ENCODE assay signal across 37 cellular contexts in the genomic region with DNA sequence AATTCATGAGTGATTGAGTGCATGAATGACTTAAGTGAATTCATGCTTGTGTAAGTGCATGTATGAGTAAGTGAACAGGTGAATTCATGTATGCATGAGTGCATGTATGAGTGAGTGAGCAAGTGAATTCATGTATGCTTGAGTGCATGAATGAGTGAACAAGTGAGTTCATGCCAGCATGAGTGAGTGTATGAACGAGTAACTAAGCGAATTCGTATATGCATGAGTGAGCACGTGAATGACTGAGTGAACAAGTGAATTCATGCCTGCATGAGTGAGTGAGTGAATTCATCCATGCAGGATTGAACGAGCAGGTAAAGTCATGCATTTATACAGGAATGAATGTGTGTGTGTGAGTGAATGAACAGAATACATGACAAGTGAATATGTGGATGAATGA.
DNase-seq lines count a peak whose midpoint lies in the region; ATAC-seq, FAIRE-seq and TF ChIP-seq lines count a peak whose summit lies in the region.
"Had no signal": no experiment of that assay in that cellular context is flagged by ENCODE, and none has a peak within 500 bp of the region (broad histone marks: within the 10 kb centered on the region; RNA-seq: fewer than 3 reads in every experiment).

No MANE protein-coding gene starts in this region.

- H3K36me3 Mint-ChIP-seq in progenitor cell of endocrine pancreas (ENCODE audit: insufficient read depth) = no peaks in the 10 kb centered on the region
- H3K36me3 Mint-ChIP-seq: CD14-positive monocyte; CD4-positive, alpha-beta memory T cell; CD4-positive, CD25-positive, alpha-beta regulatory T cell; CD8-positive, alpha-beta memory T cell; CD8-positive, alpha-beta T cell had no signal

- H3K4me3 ChIP-seq in bronchial epithelial cell (ENCODE audit: low read depth, low read length) (no peak overlapping the region), epithelial cell of esophagus (ENCODE audit: low read length) (no peak overlapping the region)
- H3K4me3 ChIP-seq: BLaER1; BLaER1 treated with 17β-estradiol and CSF1 and Interleukin-3, amounts not matched to agents 10 nM and 100 nM had no signal

- DNase-seq in bronchial epithelial cell (ENCODE audit: low read depth) (peak; percentile 71), epithelial cell of esophagus (ENCODE audit: low read depth) (peak; percentile 64), epithelial cell of prostate (ENCODE audit: low read depth, low spot score) (peak; percentile 16), foreskin keratinocyte (peak; percentile 22 to 44), progenitor cell of endocrine pancreas (ENCODE audit: low spot score, unreplicated experiment) (no peak)
- no peak for DNase-seq in activated naive CD4-positive, alpha-beta T cell treated with anti-CD3 and anti-CD28 coated beads, Interleukin-2, amount 50 U/mL, for 16 hours
- DNase-seq: 8988T; ACHN; AML-193; BE2C; C1 segment of cervical spinal cord; Caco-2; Calu3; CD4-positive, alpha-beta memory T cell; CD4-positive, alpha-beta T cell; CD4-positive, CD25-positive, alpha-beta regulatory T cell; CD8-positive, alpha-beta memory T cell; CD8-positive, alpha-beta T cell; COR-L47; DMS 273 treated with DMSO at 0.1 percent for 48 hours; DMS153; DMS53; DMS79; DMS79 treated with DMSO at 0.1 percent for 48 hours; DND-41; EL had no signal

- no peak for FAIRE-seq in bronchial epithelial cell (lab: Jason Lieb, UNC)
- FAIRE-seq: A204.1, A549, D721Med had no signal

- no peak overlapping the region for H3K4me3 Mint-ChIP-seq in progenitor cell of endocrine pancreas (ENCODE audit: low read depth)
- H3K4me3 Mint-ChIP-seq: B cell; CD4-positive, alpha-beta memory T cell; CD4-positive, alpha-beta T cell; CD4-positive, CD25-positive, alpha-beta regulatory T cell had no signal

- no peaks in the 10 kb centered on the region for H3K4me1 Mint-ChIP-seq in progenitor cell of endocrine pancreas (ENCODE audit: low read depth)
- H3K4me1 Mint-ChIP-seq: B cell; CD14-positive monocyte; CD4-positive, CD25-positive, alpha-beta regulatory T cell had no signal

- no peaks in the 10 kb centered on the region for H3K9me3 Mint-ChIP-seq in progenitor cell of endocrine pancreas (ENCODE audit: low read depth)
- H3K9me3 Mint-ChIP-seq: CD4-positive, alpha-beta memory T cell; CD4-positive, alpha-beta T cell; CD4-positive, CD25-positive, alpha-beta regulatory T cell; CD8-positive, alpha-beta memory T cell; CD8-positive, alpha-beta T cell had no signal

- H3K27ac ChIP-seq in epithelial cell of prostate (no peak overlapping the region), foreskin keratinocyte (no peak overlapping the region)
- H3K27ac ChIP-seq: 22Rv1; A549; BLaER1; BLaER1 treated with 17β-estradiol and CSF1 and Interleukin-3, amounts not matched to agents 10 nM and 100 nM; C4-2B had no signal

- ATAC-seq in foreskin keratinocyte (peak; percentile 18), HG03520 (IDR thresholded peaks at IDR 0.05; ENCODE audit: unreplicated experiment) (no peak)
- no peak for ATAC-seq in activated CD4-positive, CD25-positive, alpha-beta regulatory T cell treated with anti-CD3 and anti-CD28 coated beads, Interleukin-2, amount 50 U/mL, for 24 hours
- ATAC-seq: CD8-positive, alpha-beta T cell had no signal

- H3K27me3 ChIP-seq in bronchial epithelial cell (ENCODE audit: control insufficient read depth, insufficient read depth, low read length) = no peaks in the 10 kb centered on the region
- H3K27me3 ChIP-seq in foreskin keratinocyte = no peaks in the 10 kb centered on the region
- H3K27me3 ChIP-seq: BE2C; BLaER1; BLaER1 treated with 17β-estradiol and CSF1 and Interleukin-3, amounts not matched to agents 10 nM and 100 nM had no signal

- H3K4me1 ChIP-seq in foreskin keratinocyte = no peaks in the 10 kb centered on the region
- H3K4me1 ChIP-seq: A549; BE2C; BLaER1; BLaER1 treated with 17β-estradiol and CSF1 and Interleukin-3, amounts not matched to agents 10 nM and 100 nM; Caco-2 had no signal

- no peak for TF ChIP-seq CTCF in bronchial epithelial cell (IDR thresholded peaks at IDR 0.05; ENCODE audit: insufficient read depth, low read length, severe bottlenecking)
- no peak for TF ChIP-seq CTCF in epithelial cell of esophagus (IDR thresholded peaks at IDR 0.05; ENCODE audit: insufficient read depth, low read depth, low read length, missing control alignments)
- no peak for TF ChIP-seq CTCF in foreskin keratinocyte (conservative IDR thresholded peaks at IDR 0.05)
- TF ChIP-seq CTCF in progenitor cell of endocrine pancreas (IDR thresholded peaks at IDR 0.05; ENCODE audit: unreplicated experiment) = no peak

- no peaks in the 10 kb centered on the region for H3K36me3 ChIP-seq in bronchial epithelial cell (ENCODE audit: control insufficient read depth, insufficient read depth, low read length)
- H3K36me3 ChIP-seq: BE2C; BLaER1; BLaER1 treated with 17β-estradiol and CSF1 and Interleukin-3, amounts not matched to agents 10 nM and 100 nM had no signal

- H3K27ac Mint-ChIP-seq in progenitor cell of endocrine pancreas = no peak overlapping the region
- H3K27ac Mint-ChIP-seq: B cell; CD14-positive monocyte; CD4-positive, alpha-beta memory T cell; CD4-positive, alpha-beta T cell; CD4-positive, CD25-positive, alpha-beta regulatory T cell; CD8-positive, alpha-beta memory T cell; CD8-positive, alpha-beta T cell had no signal

- H3K27me3 Mint-ChIP-seq in progenitor cell of endocrine pancreas = no peaks in the 10 kb centered on the region
- H3K27me3 Mint-ChIP-seq: CD4-positive, CD25-positive, alpha-beta regulatory T cell had no signal

Comparison
In these comparisons a context has a peak if more than half of its experiments do, and no peak if none do; other contexts are left out.
1. DNase-seq: peak in bronchial epithelial cell (single experiment), epithelial cell of esophagus (single experiment), epithelial cell of prostate (single experiment) and foreskin keratinocyte (2 of 2); none in activated naive CD4-positive, alpha-beta T cell treated with anti-CD3 and anti-CD28 coated beads, Interleukin-2, amount 50 U/mL, for 16 hours (single experiment) and progenitor cell of endocrine pancreas (single experiment).